ENCODE assay signal across 1 cellular context in genomic region chr16:7423436-7423941, GRCh38.
TF ChIP-seq lines count a peak whose summit lies in the region.

No MANE protein-coding gene starts in this region.

TF ChIP-seq in GM23338, 12 proteins besides CTCF, POLR2A, EP300 and RAD21 (continued from another document):
- no peak for TF ChIP-seq ZNF462 (CRISPR knock-in tag; IDR thresholded peaks at IDR 0.05)
- no peak for TF ChIP-seq CREB1 (CRISPR knock-in tag; IDR thresholded peaks at IDR 0.05; ENCODE audit: low read depth)
- TF ChIP-seq JUNB (IDR thresholded peaks at IDR 0.05; ENCODE audit: unreplicated experiment): no peak
- no peak for TF ChIP-seq EZH2phosphoT487 (IDR thresholded peaks at IDR 0.05; ENCODE audit: unreplicated experiment)
- no peak for TF ChIP-seq NANOG (IDR thresholded peaks at IDR 0.05; ENCODE audit: borderline replicate concordance)
